Comparison of ENCODE assay signal across 10 cellular contexts in genomic region chr15:77497942-77498361, GRCh38.
DNase-seq lines count a peak whose midpoint lies in the region; ATAC-seq, FAIRE-seq and TF ChIP-seq lines count a peak whose summit lies in the region.
"Had no signal": no experiment of that assay in that cellular context is flagged by ENCODE, and none has a peak within 500 bp of the region (broad histone marks: within the 10 kb centered on the region; RNA-seq: fewer than 3 reads in every experiment).

No MANE protein-coding gene starts in this region.

- peak; percentile 34 for DNase-seq in HFFc6
- peak in 38 of 61 donors; percentile 26 to 78 (median 54) for DNase-seq in caudate nucleus (lab: John Stamatoyannopoulos, UW)
- no peak for DNase-seq in left lung
- no peak for DNase-seq in sigmoid colon
- no peak for DNase-seq in activated CD4-positive, alpha-beta memory T cell treated with anti-CD3 and anti-CD28 coated beads, Interleukin-2, amount 10 ng/mL, durations not matched to agents 7 days and 5 days
- DNase-seq in natural killer cell treated with Interleukin-12 subunit alpha and Interleukin-12 subunit beta and Interleukin-15 and Interleukin-18, amount 100 ng/mL, for 72 hours (ENCODE audit: low spot score), result no peak
- DNase-seq in GM12892 (ENCODE audit: insufficient read length), result no peak
- no peak for DNase-seq in NCI-H82 treated with DMSO at 0.1 percent for 48 hours (lab: John Stamatoyannopoulos, UW; ENCODE audit: unreplicated experiment)
- DNase-seq: activated T-cell treated with anti-CD3 and anti-CD28 coated beads, Interleukin-2, amount 50 U/mL, for 48 hours had no signal

- FAIRE-seq in GM12892 (lab: Jason Lieb, UNC), result no peak

- no peaks in the 10 kb centered on the region for H3K9me3 ChIP-seq in left lung
- no peaks in the 10 kb centered on the region for H3K9me3 ChIP-seq in sigmoid colon

- H3K4me3 Mint-ChIP-seq in HFFc6, result peak overlapping the region; percentile 81
- no peak overlapping the region for H3K4me3 Mint-ChIP-seq in activated CD4-positive, alpha-beta memory T cell treated with anti-CD3 and anti-CD28 coated beads, Interleukin-2, amount 10 ng/mL, durations not matched to agents 7 days and 5 days
- no peak overlapping the region for H3K4me3 Mint-ChIP-seq in natural killer cell treated with Interleukin-12 subunit alpha and Interleukin-12 subunit beta and Interleukin-15 and Interleukin-18, amount 100 ng/mL, for 72 hours
- H3K4me3 Mint-ChIP-seq: memory B cell had no signal

- CTCF ChIA-PET in activated CD4-positive, alpha-beta memory T cell treated with anti-CD3 and anti-CD28 coated beads, Interleukin-2, amount 10 ng/mL, durations not matched to agents 7 days and 5 days (lab: Charles Lee), result interaction anchor here (1.0 to 2.7 kb wide), 7 partner anchors 17 to 524 kb away, joined by 3 to 27 read pairs (median 8); no protein-coding TSS in a partner anchor

- ATAC-seq in left lung, result no peak
- no peak for ATAC-seq in natural killer cell treated with Interleukin-12 subunit alpha and Interleukin-12 subunit beta and Interleukin-15 and Interleukin-18, amount 100 ng/mL, for 72 hours

- H3K27me3 ChIP-seq in left lung (no peaks in the 10 kb centered on the region), sigmoid colon (no peaks in the 10 kb centered on the region)

- H3K4me3 ChIP-seq in left lung (no peak overlapping the region), sigmoid colon (no peak overlapping the region)

- no peak for TF ChIP-seq POLR2A in sigmoid colon (IDR thresholded peaks at IDR 0.05)
- TF ChIP-seq POLR2A in GM12892 (IDR thresholded peaks at IDR 0.05; ENCODE audit: low read depth, low read length), result no peak

- peaks cover 81% of the 10 kb centered on the region for H3K4me1 Mint-ChIP-seq in HFFc6 (ENCODE audit: low read depth)
- peaks cover 11% of the 10 kb centered on the region for H3K4me1 Mint-ChIP-seq in activated CD4-positive, alpha-beta memory T cell treated with anti-CD3 and anti-CD28 coated beads, Interleukin-2, amount 10 ng/mL, durations not matched to agents 7 days and 5 days
- H3K4me1 Mint-ChIP-seq in natural killer cell treated with Interleukin-12 subunit alpha and Interleukin-12 subunit beta and Interleukin-15 and Interleukin-18, amount 100 ng/mL, for 72 hours (ENCODE audit: low read depth in 2 of 2), result peaks cover 8 to 14% of the 10 kb centered on the region in 2 donors

- peak overlapping the region; percentile 90; the same call in 1 of the 2 replicates for H3K27ac Mint-ChIP-seq in HFFc6
- H3K27ac Mint-ChIP-seq in activated CD4-positive, alpha-beta memory T cell treated with anti-CD3 and anti-CD28 coated beads, Interleukin-2, amount 10 ng/mL, durations not matched to agents 7 days and 5 days, result no peak overlapping the region
- H3K27ac Mint-ChIP-seq in natural killer cell treated with Interleukin-12 subunit alpha and Interleukin-12 subunit beta and Interleukin-15 and Interleukin-18, amount 100 ng/mL, for 72 hours, result no peak overlapping the region
- H3K27ac Mint-ChIP-seq: memory B cell had no signal

- H3K9me3 Mint-ChIP-seq in HFFc6, result no peaks in the 10 kb centered on the region
- H3K9me3 Mint-ChIP-seq in activated CD4-positive, alpha-beta memory T cell treated with anti-CD3 and anti-CD28 coated beads, Interleukin-2, amount 10 ng/mL, durations not matched to agents 7 days and 5 days, result no peaks in the 10 kb centered on the region
- no peaks in the 10 kb centered on the region for H3K9me3 Mint-ChIP-seq in natural killer cell treated with Interleukin-12 subunit alpha and Interleukin-12 subunit beta and Interleukin-15 and Interleukin-18, amount 100 ng/mL, for 72 hours
- H3K9me3 Mint-ChIP-seq: memory B cell had no signal

- H3K27ac ChIP-seq in caudate nucleus (ENCODE audit: low read depth, low read length) (peak overlapping the region; percentile 97), left lung (peak overlapping the region; percentile 13 to 67), sigmoid colon (peak overlapping the region; percentile 78 to 85 (median 82))

- TF ChIP-seq CTCF in HFFc6 (IDR thresholded peaks at IDR 0.05) (no peak), left lung (IDR thresholded peaks at IDR 0.05) (no peak), sigmoid colon (IDR thresholded peaks at IDR 0.05) (no peak)

- POLR2A ChIA-PET in activated CD4-positive, alpha-beta memory T cell treated with anti-CD3 and anti-CD28 coated beads, Interleukin-2, amount 10 ng/mL, durations not matched to agents 7 days and 5 days (lab: Charles Lee), result interaction anchor here (0.5 kb wide), 1 partner anchor 10 kb away, joined by 4 read pairs; no protein-coding TSS in a partner anchor

- H3K36me3 ChIP-seq in left lung (no peaks in the 10 kb centered on the region), sigmoid colon (no peaks in the 10 kb centered on the region)

- H3K36me3 Mint-ChIP-seq in HFFc6 (ENCODE audit: low read depth), result no peaks in the 10 kb centered on the region
- H3K36me3 Mint-ChIP-seq in activated CD4-positive, alpha-beta memory T cell treated with anti-CD3 and anti-CD28 coated beads, Interleukin-2, amount 10 ng/mL, durations not matched to agents 7 days and 5 days (ENCODE audit: low read depth), result no peaks in the 10 kb centered on the region
- H3K36me3 Mint-ChIP-seq in natural killer cell treated with Interleukin-12 subunit alpha and Interleukin-12 subunit beta and Interleukin-15 and Interleukin-18, amount 100 ng/mL, for 72 hours, result no peaks in the 10 kb centered on the region

- H3K4me1 ChIP-seq in left lung, result peaks cover 35 to 43% of the 10 kb centered on the region in 2 donors
- peaks cover 0 to 61% (median 46%) of the 10 kb centered on the region in 4 donors for H3K4me1 ChIP-seq in sigmoid colon

- TF ChIP-seq EP300 in sigmoid colon (IDR thresholded peaks at IDR 0.05), result no peak

- H3K27me3 Mint-ChIP-seq in HFFc6 (ENCODE audit: insufficient read depth), result peaks cover 5% of the 10 kb centered on the region
- H3K27me3 Mint-ChIP-seq in activated CD4-positive, alpha-beta memory T cell treated with anti-CD3 and anti-CD28 coated beads, Interleukin-2, amount 10 ng/mL, durations not matched to agents 7 days and 5 days, result no peaks in the 10 kb centered on the region
- no peaks in the 10 kb centered on the region for H3K27me3 Mint-ChIP-seq in natural killer cell treated with Interleukin-12 subunit alpha and Interleukin-12 subunit beta and Interleukin-15 and Interleukin-18, amount 100 ng/mL, for 72 hours
- H3K27me3 Mint-ChIP-seq: memory B cell had no signal

- 74 to 88% methylated on average over 6 of the region's 6 CpGs for WGBS in sigmoid colon, 2 donors

- intact Hi-C loops in left lung (cut with DNase I) (no loop called here), sigmoid colon (cut with DNase I) (loop anchor here (1.0 to 5.0 kb wide), 4 partner anchors 44 to 379 kb away; partner anchors contain the start of genes HMG20A and PEAK1)

Comparison
In these comparisons a context has a peak if more than half of its experiments do, and no peak if none do; other contexts are left out.
1. DNase-seq: peak in HFFc6 (single experiment) and caudate nucleus (38 of 61); none in left lung (0 of 2), sigmoid colon (single experiment), activated CD4-positive, alpha-beta memory T cell treated with anti-CD3 and anti-CD28 coated beads, Interleukin-2, amount 10 ng/mL, durations not matched to agents 7 days and 5 days (single experiment), natural killer cell treated with Interleukin-12 subunit alpha and Interleukin-12 subunit beta and Interleukin-15 and Interleukin-18, amount 100 ng/mL, for 72 hours (single experiment), GM12892 (single experiment) and NCI-H82 treated with DMSO at 0.1 percent for 48 hours (single experiment).
2. H3K27ac ChIP-seq: peak in every context shown above with its lines; median percentile 97 in caudate nucleus; 82 in sigmoid colon; 40 in left lung.